In the genomic region with DNA sequence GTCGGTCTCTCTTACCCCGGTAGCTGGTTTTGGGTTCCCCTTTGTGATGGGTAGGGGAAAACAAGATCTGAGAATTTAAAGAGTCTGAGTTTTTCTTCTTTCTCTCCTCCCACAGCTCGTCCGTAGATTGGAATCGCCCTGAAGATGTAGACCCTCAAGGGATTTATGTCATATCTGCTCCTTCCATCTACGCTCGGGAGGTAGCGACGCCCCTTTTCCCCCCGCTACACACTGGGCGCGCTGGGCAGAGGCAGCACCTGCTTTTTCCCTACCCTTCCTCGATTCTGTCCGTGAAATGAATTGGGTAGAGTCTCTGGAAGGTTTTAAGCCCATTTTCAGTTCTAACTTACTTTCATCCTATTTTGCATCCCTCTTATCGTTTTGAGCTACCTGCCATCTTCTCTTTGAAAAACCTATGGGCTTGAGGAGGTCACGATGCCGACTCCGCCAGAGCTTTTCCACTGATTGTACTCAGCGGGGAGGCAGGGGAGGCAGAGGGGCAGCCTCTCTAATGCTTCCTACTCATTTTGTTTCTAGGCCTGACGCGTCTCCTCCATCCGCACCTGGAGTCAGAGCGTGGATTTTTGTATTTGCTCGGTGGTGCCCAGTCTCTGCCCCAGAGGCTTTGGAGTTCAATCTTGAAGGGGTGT, we compare ENCODE assay signal across 9 cellular contexts. TPM values are rescaled to one million over a fixed set of nuclear protein-coding genes. Genes with fewer than 3 reads are reported as not detected.
A peak's percentile ranks its signal among the peaks of the same experiment; 100 is the strongest.
DNase-seq lines count a peak whose midpoint lies in the region; ATAC-seq and TF ChIP-seq lines count a peak whose summit lies in the region.
"Had no signal": no experiment of that assay in that cellular context is flagged by ENCODE, and none has a peak within 500 bp of the region (broad histone marks: within the 10 kb centered on the region; RNA-seq: fewer than 3 reads in every experiment).

No MANE protein-coding gene starts in this region.

- CTCF ChIA-PET in Calu3 (lab: Charles Lee), result interaction anchor here (1.1 kb wide), 1 partner anchor 27 kb away, joined by 4 read pairs; the partner anchor contains the start of gene TIMM50

- H3K36me3 Mint-ChIP-seq in Calu3 (ENCODE audit: insufficient read depth, unreplicated experiment) (peaks cover 5% of the 10 kb centered on the region), nephron (ENCODE audit: low read depth) (no peaks in the 10 kb centered on the region)

- intact Hi-C loops in Calu3 (cut with micrococcal nuclease; ENCODE audit: unreplicated experiment), result no loop called here

- in situ Hi-C loops in GM13976 (cut with MboI; ENCODE audit: low sequenced_read_pairs, unreplicated experiment), result no loop called here

- H3K4me1 Mint-ChIP-seq in Calu3 (ENCODE audit: low read depth, unreplicated experiment) (no peaks in the 10 kb centered on the region), nephron (peaks cover 6% of the 10 kb centered on the region)

- peaks cover 82% of the 10 kb centered on the region for H3K27me3 Mint-ChIP-seq in Calu3 (ENCODE audit: unreplicated experiment)
- H3K27me3 Mint-ChIP-seq in nephron (ENCODE audit: low read depth), result peaks cover 70% of the 10 kb centered on the region

- TF ChIP-seq CTCF in Calu3 (IDR thresholded peaks at IDR 0.05; ENCODE audit: unreplicated experiment), result no peak
- no peak for TF ChIP-seq CTCF in choroid plexus epithelial cell (conservative IDR thresholded peaks at IDR 0.05; ENCODE audit: low read depth, low read length)
- TF ChIP-seq CTCF in nephron (IDR thresholded peaks at IDR 0.05; ENCODE audit: unreplicated experiment in 3 of 3), result no peak
- TF ChIP-seq CTCF in GM13976 (IDR thresholded peaks at IDR 0.05; ENCODE audit: borderline replicate concordance, control extremely low read depth, extremely low read depth, insufficient read depth, missing control alignments), result no peak

- DNase-seq in Calu3 (no peak), NCI-H69 (lab: John Stamatoyannopoulos, UW) (peak; percentile 47), choroid plexus epithelial cell (ENCODE audit: low read depth) (no peak), GM13976 (ENCODE audit: low spot score) (no peak), COR-L47 (lab: John Stamatoyannopoulos, UW) (no peak), HuH-7.5 (ENCODE audit: low spot score) (no peak)

- ATAC-seq in HG03432 (IDR thresholded peaks at IDR 0.05; ENCODE audit: unreplicated experiment), result no peak

- H3K4me3 ChIP-seq in choroid plexus epithelial cell (ENCODE audit: low read depth, low read length), result peak overlapping the region; percentile 58

- no peaks in the 10 kb centered on the region for H3K9me3 Mint-ChIP-seq in Calu3 (ENCODE audit: low read depth, unreplicated experiment)
- no peaks in the 10 kb centered on the region for H3K9me3 Mint-ChIP-seq in nephron

- peak overlapping the region; percentile 72 for H3K4me3 Mint-ChIP-seq in Calu3 (ENCODE audit: low read depth, unreplicated experiment)
- peak overlapping the region; percentile 73 to 83 (median 82) for H3K4me3 Mint-ChIP-seq in nephron

- no peak overlapping the region for H3K27ac Mint-ChIP-seq in Calu3 (ENCODE audit: unreplicated experiment)
- H3K27ac Mint-ChIP-seq in nephron, result peak overlapping the region in 1 of 3 experiments; percentile 24

- BruUV-seq in Calu3 (replicated peaks; lab: Mats Ljungman, UMichigan), result no TSS peak

RNA-seq across cellular contexts. Expression of gene SELENOV, which starts 7.1 kb away (rescaled TPM):
- not detected in 2 replicates for total RNA-seq in Calu3 (2022)
- total RNA-seq: HT1080 had no signal

RNA-seq across cellular contexts. Expression of gene DLL3, which starts 9.1 kb away (rescaled TPM):
- total RNA-seq in Calu3 (2022), result 0.19 and 0.42 TPM in 2 replicates

RNA-seq across cellular contexts. Expression of gene EID2B, which starts 24.8 kb away (rescaled TPM):
- total RNA-seq in Calu3 (2022), result 2.4 and 3.3 TPM in 2 replicates

RNA-seq across cellular contexts. Expression of gene TIMM50, which starts 27.2 kb away (rescaled TPM):
- 110 and 116 TPM in 2 replicates for total RNA-seq in Calu3 (2022)

RNA-seq across cellular contexts. Expression of gene EID2, which starts 32.1 kb away (rescaled TPM):
- 14.6 and 17.5 TPM in 2 replicates for total RNA-seq in Calu3 (2022)
